Comparison of ENCODE assay signal across 19 cellular contexts in the genomic region with DNA sequence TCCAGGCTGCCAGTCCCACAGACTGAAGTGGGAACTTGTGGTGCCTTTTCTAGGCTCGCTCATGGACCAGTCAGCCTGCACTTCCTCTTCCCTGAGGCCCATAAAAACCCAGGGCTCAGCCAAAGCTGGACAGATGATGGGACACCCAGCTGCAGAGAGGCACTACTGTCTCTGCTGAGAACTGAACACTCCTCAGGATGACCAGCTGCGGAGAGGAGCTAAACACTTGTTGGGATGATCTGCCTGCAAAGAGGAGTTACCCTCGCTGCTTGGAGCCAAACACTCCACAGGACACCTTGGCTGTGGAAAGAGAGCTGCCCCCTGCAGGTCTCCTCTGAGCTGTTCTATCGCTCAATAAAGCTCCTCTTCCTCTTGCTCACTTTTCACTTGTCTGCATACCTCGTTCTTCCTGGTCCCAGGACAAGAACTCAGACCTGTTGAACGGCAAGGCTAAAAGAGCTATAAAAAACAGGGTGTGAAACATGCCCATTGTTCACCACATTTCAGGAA.
DNase-seq lines count a peak whose midpoint lies in the region; ATAC-seq and TF ChIP-seq lines count a peak whose summit lies in the region.
"Had no signal": no experiment of that assay in that cellular context is flagged by ENCODE, and none has a peak within 500 bp of the region (broad histone marks: within the 10 kb centered on the region; RNA-seq: fewer than 3 reads in every experiment).

No MANE protein-coding gene starts in this region.

- H3K79me2 ChIP-seq in Karpas-422 (ENCODE audit: low read length) = no peaks in the 10 kb centered on the region
- H3K79me2 ChIP-seq in hepatocyte = no peaks in the 10 kb centered on the region
- no peaks in the 10 kb centered on the region for H3K79me2 ChIP-seq in neural progenitor cell (ENCODE audit: low read depth)

- CTCF ChIA-PET in A673 (lab: Charles Lee) = no interaction called here

- peaks cover 1% of the 10 kb centered on the region for H3K4me1 Mint-ChIP-seq in neural progenitor cell

- DNase-seq in A673 (ENCODE audit: low spot score) (peak; percentile 10), Karpas-422 (peak; percentile 48), hepatocyte (ENCODE audit: low spot score) (no peak), neural progenitor cell (ENCODE audit: low spot score) (peak; percentile 47), prostate gland (ENCODE audit: low spot score) (no peak), Right ventricle myocardium inferior (ENCODE audit: missing footprints) (no peak), GF-D8 (lab: John Stamatoyannopoulos, UW) (no peak)
- DNase-seq: COR-L47, DMS53, HFFc6, NCI-H1092, NCI-H187 treated with DMSO at 0.1 percent for 48 hours, NCI-H2171, NCI-H446 treated with DMSO at 0.1 percent for 48 hours, NCI-H774, Peyer's patch, SHP77 treated with DMSO at 0.1 percent for 48 hours had no signal

- H3K27ac Mint-ChIP-seq in neural progenitor cell = no peak overlapping the region
- H3K27ac Mint-ChIP-seq: HFFc6 had no signal

- ATAC-seq in Right ventricle myocardium inferior = no peak
- ATAC-seq in activated CD4-positive, CD25-positive, alpha-beta regulatory T cell treated with anti-CD3 and anti-CD28 coated beads, Interleukin-2, amount 50 U/mL, for 24 hours = no peak

- H3K4me1 ChIP-seq in A673 (ENCODE audit: insufficient read depth, low read length, poor library complexity, severe bottlenecking) = no peaks in the 10 kb centered on the region
- no peaks in the 10 kb centered on the region for H3K4me1 ChIP-seq in Karpas-422 (ENCODE audit: low read length)
- H3K4me1 ChIP-seq in hepatocyte (ENCODE audit: insufficient read depth) = no peaks in the 10 kb centered on the region
- no peaks in the 10 kb centered on the region for H3K4me1 ChIP-seq in neural progenitor cell
- H3K4me1 ChIP-seq in prostate gland (replicated peaks) = no peaks in the 10 kb centered on the region
- H3K4me1 ChIP-seq: Peyer's patch had no signal

- no peak overlapping the region for H3K4me3 ChIP-seq in A673 (ENCODE audit: low read depth, low read length, poor library complexity, severe bottlenecking)
- no peak overlapping the region for H3K4me3 ChIP-seq in Karpas-422 (ENCODE audit: low read length)
- no peak overlapping the region for H3K4me3 ChIP-seq in hepatocyte
- H3K4me3 ChIP-seq in neural progenitor cell = no peak overlapping the region
- H3K4me3 ChIP-seq in prostate gland = no peak overlapping the region
- H3K4me3 ChIP-seq: Peyer's patch had no signal

- no peaks in the 10 kb centered on the region for H3K36me3 Mint-ChIP-seq in neural progenitor cell

- no peaks in the 10 kb centered on the region for H3F3A ChIP-seq in neural progenitor cell (ENCODE audit: low read depth)

- H3K4me2 ChIP-seq in Karpas-422 (ENCODE audit: low read depth, low read length, poor library complexity, severe bottlenecking) = no peak overlapping the region
- H3K4me2 ChIP-seq in hepatocyte = no peak overlapping the region
- no peak overlapping the region for H3K4me2 ChIP-seq in neural progenitor cell

- H4K20me1 ChIP-seq in Karpas-422 (ENCODE audit: insufficient read depth, low read depth, low read length) = no peaks in the 10 kb centered on the region
- H4K20me1 ChIP-seq in hepatocyte (ENCODE audit: insufficient read depth, poor library complexity, severe bottlenecking) = no peaks in the 10 kb centered on the region
- H4K20me1 ChIP-seq in neural progenitor cell (ENCODE audit: low read depth) = no peaks in the 10 kb centered on the region

- peaks cover 4% of the 10 kb centered on the region for H3K9me3 Mint-ChIP-seq in neural progenitor cell

- TF ChIP-seq POLR2A in prostate gland (IDR thresholded peaks at IDR 0.05) = no peak

- H3K9me2 ChIP-seq in Karpas-422 (replicated peaks; ENCODE audit: insufficient read depth, low read length) = no peaks in the 10 kb centered on the region
- H3K9me2 ChIP-seq in hepatocyte (replicated peaks; ENCODE audit: insufficient read depth) = no peaks in the 10 kb centered on the region

- H3K36me3 ChIP-seq in A673 (ENCODE audit: insufficient read depth, low read length, poor library complexity, severe bottlenecking) (no peaks in the 10 kb centered on the region), Karpas-422 (ENCODE audit: insufficient read depth, low read length) (no peaks in the 10 kb centered on the region), hepatocyte (replicated peaks; ENCODE audit: insufficient read depth, low read depth) (no peaks in the 10 kb centered on the region), neural progenitor cell (no peaks in the 10 kb centered on the region), prostate gland (no peaks in the 10 kb centered on the region)
- H3K36me3 ChIP-seq: Peyer's patch had no signal

- no peak overlapping the region for H2AFZ ChIP-seq in Karpas-422 (ENCODE audit: low read length)
- no peak overlapping the region for H2AFZ ChIP-seq in hepatocyte
- H2AFZ ChIP-seq in neural progenitor cell (replicated peaks) = peak overlapping the region; percentile 63

- no TSS peak for BruUV-seq in A673 (replicated peaks; lab: Mats Ljungman, UMichigan)

- no peak overlapping the region for H3K9ac ChIP-seq in Karpas-422 (ENCODE audit: low read length)
- no peak overlapping the region for H3K9ac ChIP-seq in neural progenitor cell

- peaks cover 2% of the 10 kb centered on the region for H3K27me3 Mint-ChIP-seq in neural progenitor cell (ENCODE audit: insufficient read depth, low read depth)

- TF ChIP-seq CTCF in A673 (conservative IDR thresholded peaks at IDR 0.05; ENCODE audit: low read depth, low read length) (no peak), hepatocyte (IDR thresholded peaks at IDR 0.05; ENCODE audit: poor library complexity) (peak; percentile 16), neural progenitor cell (IDR thresholded peaks at IDR 0.05) (peak; percentile 42), prostate gland (IDR thresholded peaks at IDR 0.05) (no peak)

- no peak overlapping the region for H3K4me3 Mint-ChIP-seq in neural progenitor cell
- H3K4me3 Mint-ChIP-seq: HFFc6 had no signal

- POLR2A ChIA-PET in A673 (lab: Charles Lee; ENCODE audit: low non-redundant PET) = no interaction called here

- no peak overlapping the region for H3K27ac ChIP-seq in A673 (ENCODE audit: low read depth, low read length, poor library complexity, severe bottlenecking)
- H3K27ac ChIP-seq in Karpas-422 (ENCODE audit: low read length) = no peak overlapping the region
- no peak overlapping the region for H3K27ac ChIP-seq in hepatocyte
- no peak overlapping the region for H3K27ac ChIP-seq in neural progenitor cell
- H3K27ac ChIP-seq in prostate gland = no peak overlapping the region
- H3K27ac ChIP-seq: C4-2B, Peyer's patch had no signal

- no peaks in the 10 kb centered on the region for H3K27me3 ChIP-seq in A673 (replicated peaks; ENCODE audit: insufficient read depth, low read depth, low read length, poor library complexity)
- H3K27me3 ChIP-seq in Karpas-422 (ENCODE audit: low read length) = no peaks in the 10 kb centered on the region
- H3K27me3 ChIP-seq in hepatocyte = no peaks in the 10 kb centered on the region
- H3K27me3 ChIP-seq in neural progenitor cell = no peaks in the 10 kb centered on the region
- no peaks in the 10 kb centered on the region for H3K27me3 ChIP-seq in prostate gland (replicated peaks; ENCODE audit: insufficient read depth)
- H3K27me3 ChIP-seq: Peyer's patch had no signal

- 64% methylated on average over 6 of the region's 6 CpGs for WGBS in hepatocyte (ENCODE audit: low lambda C conversion rate, missing lambda C conversion rate)
- WGBS in prostate gland = 86% methylated on average over 6 of the region's 6 CpGs

- intact Hi-C loops in A673 (cut with micrococcal nuclease; ENCODE audit: unreplicated experiment) (no loop called here), prostate gland (cut with DNase I) (no loop called here), Right ventricle myocardium inferior (cut with DNase I) (no loop called here)

- no peaks in the 10 kb centered on the region for H3K9me3 ChIP-seq in A673 (ENCODE audit: low read depth, low read length, poor library complexity, severe bottlenecking)
- peaks cover 15% of the 10 kb centered on the region for H3K9me3 ChIP-seq in Karpas-422 (ENCODE audit: low read length)
- peaks cover 5% of the 10 kb centered on the region for H3K9me3 ChIP-seq in hepatocyte (ENCODE audit: low read depth)
- H3K9me3 ChIP-seq in neural progenitor cell (ENCODE audit: low read depth) = no peaks in the 10 kb centered on the region
- H3K9me3 ChIP-seq in prostate gland = no peaks in the 10 kb centered on the region
- H3K9me3 ChIP-seq: Peyer's patch had no signal

Comparison
In these comparisons a context has a peak if more than half of its experiments do, and no peak if none do; other contexts are left out.
1. DNase-seq: peak in A673 (single experiment), Karpas-422 (single experiment) and neural progenitor cell (single experiment); none in hepatocyte (single experiment), prostate gland (single experiment), Right ventricle myocardium inferior (single experiment) and GF-D8 (single experiment).
2. CTCF ChIP-seq: peak in hepatocyte (single experiment) and neural progenitor cell (single experiment); none in A673 (single experiment) and prostate gland (0 of 4).